In the genomic region with DNA sequence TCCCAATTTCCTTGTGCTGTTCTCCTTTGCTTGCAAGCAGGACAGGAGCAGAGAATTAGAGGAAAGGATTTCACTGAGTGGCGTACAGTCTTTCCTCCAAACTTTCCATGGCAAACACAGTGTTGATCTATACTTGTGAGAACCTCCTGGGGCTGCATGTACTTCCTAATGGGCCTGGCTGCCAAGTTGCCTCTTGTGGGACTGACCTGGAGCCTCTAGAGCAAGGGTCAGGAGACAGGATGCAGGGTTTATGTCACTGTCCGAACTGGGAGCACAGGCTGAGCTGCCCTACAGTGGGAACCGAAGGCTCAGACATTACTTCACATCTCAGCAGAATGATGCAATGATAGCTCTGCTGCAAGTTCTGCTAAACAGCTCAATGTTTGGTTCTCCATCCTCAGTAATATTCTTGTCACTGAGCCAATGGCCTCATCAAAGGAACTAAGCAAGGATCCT, we compare ENCODE assay signal across 10 cellular contexts.
A peak's percentile ranks its signal among the peaks of the same experiment; 100 is the strongest.
DNase-seq lines count a peak whose midpoint lies in the region; ATAC-seq and TF ChIP-seq lines count a peak whose summit lies in the region.
"Had no signal": no experiment of that assay in that cellular context is flagged by ENCODE, and none has a peak within 500 bp of the region (broad histone marks: within the 10 kb centered on the region; RNA-seq: fewer than 3 reads in every experiment).

No MANE protein-coding gene starts in this region.

- peaks cover 12% of the 10 kb centered on the region for H3K27me3 Mint-ChIP-seq in activated naive CD4-positive, alpha-beta T cell treated with anti-CD3 and anti-CD28 coated beads for 36 hours (ENCODE audit: low read depth)

- intact Hi-C loops in mucosa of descending colon (cut with DNase I, micrococcal nuclease), result no loop called here
- intact Hi-C loops in activated naive CD4-positive, alpha-beta T cell treated with anti-CD3 and anti-CD28 coated beads for 36 hours (cut with micrococcal nuclease), result no loop called here

- H3K4me1 Mint-ChIP-seq in activated naive CD4-positive, alpha-beta T cell treated with anti-CD3 and anti-CD28 coated beads for 36 hours (ENCODE audit: low read depth), result no peaks in the 10 kb centered on the region

- no peaks in the 10 kb centered on the region for H3K79me2 ChIP-seq in ACC112 (ENCODE audit: control insufficient read depth, insufficient read depth, low read length, unreplicated experiment)

- peak; percentile 67 for ATAC-seq in mucosa of descending colon
- ATAC-seq: effector memory CD8-positive, alpha-beta T cell had no signal

- H3K4me3 ChIP-seq in ACC112 (ENCODE audit: low read depth, low read length) (no peak overlapping the region), epithelial cell of esophagus (ENCODE audit: low read length) (no peak overlapping the region), mucosa of descending colon (no peak overlapping the region)

- H3K27ac ChIP-seq in ACC112 (ENCODE audit: low read depth, low read length), result peak overlapping the region; percentile 49

- peaks cover 11% of the 10 kb centered on the region for H3K9me3 Mint-ChIP-seq in activated naive CD4-positive, alpha-beta T cell treated with anti-CD3 and anti-CD28 coated beads for 36 hours

- H3K4me3 Mint-ChIP-seq in activated naive CD4-positive, alpha-beta T cell treated with anti-CD3 and anti-CD28 coated beads for 36 hours, result no peak overlapping the region
- H3K4me3 Mint-ChIP-seq: effector memory CD8-positive, alpha-beta T cell had no signal

- peaks cover 2% of the 10 kb centered on the region for H3K9me3 ChIP-seq in mucosa of descending colon

- no peak overlapping the region for H3K27ac Mint-ChIP-seq in activated naive CD4-positive, alpha-beta T cell treated with anti-CD3 and anti-CD28 coated beads for 36 hours
- H3K27ac Mint-ChIP-seq: effector memory CD8-positive, alpha-beta T cell had no signal

- no peaks in the 10 kb centered on the region for H3K27me3 ChIP-seq in ACC112 (ENCODE audit: insufficient read depth, low read length)

- CTCF ChIA-PET in activated naive CD4-positive, alpha-beta T cell treated with anti-CD3 and anti-CD28 coated beads for 36 hours (lab: Charles Lee), result no interaction called here

- H3K36me3 Mint-ChIP-seq in activated naive CD4-positive, alpha-beta T cell treated with anti-CD3 and anti-CD28 coated beads for 36 hours (ENCODE audit: low read depth), result no peaks in the 10 kb centered on the region

- peak overlapping the region; percentile 0 for H2AFZ ChIP-seq in ACC112 (ENCODE audit: low read length, unreplicated experiment)

- DNase-seq in MV-4-11 (lab: John Stamatoyannopoulos, UW) (peak; percentile 91), epithelial cell of esophagus (ENCODE audit: low read depth) (peak; percentile 44), mucosa of descending colon (peak in 1 of 3 donors; percentile 14), cortex of kidney (lab: John Stamatoyannopoulos, UW) (no peak), NCI-H146 treated with DMSO at 0.1 percent for 48 hours (lab: John Stamatoyannopoulos, UW; ENCODE audit: unreplicated experiment) (no peak)
- DNase-seq in activated CD4-positive, alpha-beta T cell treated with anti-CD3 and anti-CD28 coated beads, Interleukin-2, amount 50 U/mL, for 48 hours, result no peak
- DNase-seq in activated naive CD4-positive, alpha-beta T cell treated with anti-CD3 and anti-CD28 coated beads for 36 hours, result no peak
- DNase-seq: ACHN; effector memory CD8-positive, alpha-beta T cell had no signal

- H3K36me3 ChIP-seq in ACC112 (ENCODE audit: insufficient read depth, low read length) (no peaks in the 10 kb centered on the region), mucosa of descending colon (ENCODE audit: low read depth) (no peaks in the 10 kb centered on the region)

- H3K4me1 ChIP-seq in ACC112 (ENCODE audit: control insufficient read depth, insufficient read depth, low read length, unreplicated experiment) (peaks cover 35% of the 10 kb centered on the region), mucosa of descending colon (ENCODE audit: low read depth) (no peaks in the 10 kb centered on the region)

- TF ChIP-seq CTCF in epithelial cell of esophagus (IDR thresholded peaks at IDR 0.05; ENCODE audit: insufficient read depth, low read depth, low read length, missing control alignments) (no peak), mucosa of descending colon (IDR thresholded peaks at IDR 0.05) (no peak)

Comparison
In these comparisons a context has a peak if more than half of its experiments do, and no peak if none do; other contexts are left out.
1. DNase-seq: peak in MV-4-11 (single experiment) and epithelial cell of esophagus (single experiment); none in activated CD4-positive, alpha-beta T cell treated with anti-CD3 and anti-CD28 coated beads, Interleukin-2, amount 50 U/mL, for 48 hours (0 of 2), cortex of kidney (single experiment), activated naive CD4-positive, alpha-beta T cell treated with anti-CD3 and anti-CD28 coated beads for 36 hours (single experiment) and NCI-H146 treated with DMSO at 0.1 percent for 48 hours (single experiment).